13 cellular contexts compared by ENCODE assay signal in genomic region chr3:39413691-39414420, GRCh38. TPM values are rescaled to one million over a fixed set of nuclear protein-coding genes. Genes with fewer than 3 reads are reported as not detected.
DNase-seq lines count a peak whose midpoint lies in the region; ATAC-seq and TF ChIP-seq lines count a peak whose summit lies in the region.
"Had no signal": no experiment of that assay in that cellular context is flagged by ENCODE, and none has a peak within 500 bp of the region (broad histone marks: within the 10 kb centered on the region; RNA-seq: fewer than 3 reads in every experiment).

No MANE protein-coding gene starts in this region.

- H3K9me2 ChIP-seq in GM23248 (ENCODE audit: insufficient read depth), result no peaks in the 10 kb centered on the region

- no peak overlapping the region; the same call in 1 of the 2 replicates for H3K27ac ChIP-seq in GM23248
- H3K27ac ChIP-seq in iPS-20b (ENCODE audit: low read length), result no peak overlapping the region
- H3K27ac ChIP-seq: KMS-11 had no signal

- H3K9me3 Mint-ChIP-seq in CD14-positive monocyte (peaks cover 0 to 1% (median 0%) of the 10 kb centered on the region in 7 donors), WTC11 (no peaks in the 10 kb centered on the region)

- 0 out of 2 replicates have a peak overlapping the region, but pooled peaks have one; percentile 17 for H3K9ac ChIP-seq in GM23248
- H3K9ac ChIP-seq in iPS-20b (ENCODE audit: low read depth, low read length), result peak overlapping the region; percentile 9; the same call in 1 of the 2 replicates
- H3K9ac ChIP-seq: KMS-11 had no signal

- peaks cover 7% of the 10 kb centered on the region; the same call in 1 of the 2 replicates for H4K20me1 ChIP-seq in GM23248 (ENCODE audit: insufficient read depth)

- H3K4me3 ChIP-seq in GM23248 (no peak overlapping the region), iPS-20b (ENCODE audit: low read length) (no peak overlapping the region)
- H3K4me3 ChIP-seq: heart right ventricle had no signal

- CTCF ChIA-PET in WTC11 (lab: Charles Lee), result interaction anchor here (2.3 kb wide), 1 partner anchor 125 kb away, joined by 5 read pairs; no protein-coding TSS in a partner anchor

- POLR2A ChIA-PET in WTC11 (lab: Charles Lee), result interaction anchor here (1.2 to 1.8 kb wide), 2 partner anchors 9 to 30 kb away, joined by 4 to 10 read pairs; partner anchors contain the start of gene RPSA

- H3K27me3 ChIP-seq in GM23248 (replicated peaks; ENCODE audit: insufficient read depth), result no peaks in the 10 kb centered on the region
- no peaks in the 10 kb centered on the region for H3K27me3 ChIP-seq in iPS-20b (ENCODE audit: insufficient read depth, low read length)
- H3K27me3 ChIP-seq: heart right ventricle had no signal

- H3K4me3 Mint-ChIP-seq in CD14-positive monocyte (no peak overlapping the region), WTC11 (no peak overlapping the region)

- peak overlapping the region in 4 of 7 donors; percentile 17 to 83 (median 46) for H3K27ac Mint-ChIP-seq in CD14-positive monocyte
- H3K27ac Mint-ChIP-seq in WTC11, result peak overlapping the region; percentile 87

- peaks cover 18% of the 10 kb centered on the region for H3K79me2 ChIP-seq in GM23248 (ENCODE audit: insufficient read depth)

- TF ChIP-seq CTCF in CD14-positive monocyte (IDR thresholded peaks at IDR 0.05) (no peak), WTC11 (IDR thresholded peaks at IDR 0.05) (no peak)

- H3K27me3 Mint-ChIP-seq in CD14-positive monocyte (ENCODE audit: low read depth in 3 of 3), result peaks cover 4 to 13% (median 8%) of the 10 kb centered on the region in 3 donors
- H3K27me3 Mint-ChIP-seq in WTC11 (ENCODE audit: low read depth), result no peaks in the 10 kb centered on the region

- peaks cover 10% of the 10 kb centered on the region for H3K4me1 Mint-ChIP-seq in CD14-positive monocyte
- H3K4me1 Mint-ChIP-seq in WTC11, result peaks cover 29% of the 10 kb centered on the region

- intact Hi-C loops in CD14-positive monocyte (cut with micrococcal nuclease), result no loop called here

- H3K36me3 Mint-ChIP-seq in CD14-positive monocyte (peaks cover 51 to 57% of the 10 kb centered on the region in 2 donors), WTC11 (peaks cover 49% of the 10 kb centered on the region)

- no peak overlapping the region for H2AFZ ChIP-seq in GM23248

- in situ Hi-C loops in GM23248 (cut with MboI), result no loop called here

- H3K9me3 ChIP-seq in GM23248 (ENCODE audit: low read depth) (no peaks in the 10 kb centered on the region), iPS-20b (ENCODE audit: insufficient read depth, low read depth, low read length) (no peaks in the 10 kb centered on the region)
- H3K9me3 ChIP-seq: heart right ventricle had no signal

- H3F3A ChIP-seq in GM23248 (ENCODE audit: insufficient read depth), result peaks cover 76% of the 10 kb centered on the region

- peak; percentile 1 for ATAC-seq in WTC11
- ATAC-seq in GM21367 (IDR thresholded peaks at IDR 0.05; ENCODE audit: unreplicated experiment), result no peak
- ATAC-seq in HG02571 (IDR thresholded peaks at IDR 0.05; ENCODE audit: unreplicated experiment), result no peak
- no peak for ATAC-seq in HG03565 (IDR thresholded peaks at IDR 0.05; ENCODE audit: unreplicated experiment)

- DNase-seq in CD14-positive monocyte (ENCODE audit: low spot score), result no peak
- DNase-seq in GM23248, result peak; percentile 23
- no peak for DNase-seq in WTC11 (ENCODE audit: low spot score)
- no peak for DNase-seq in DMS153 treated with DMSO at 0.1 percent for 48 hours (lab: John Stamatoyannopoulos, UW; ENCODE audit: unreplicated experiment)
- DNase-seq: DMS79 treated with DMSO at 0.1 percent for 48 hours, heart right ventricle, NCI-H774, nucleus accumbens had no signal

- 72% methylated on average over 6 of the region's 6 CpGs for WGBS in GM23248 (ENCODE audit: low coverage in 1 of 2, low lambda C conversion rate in 2 of 2, missing lambda C conversion rate in 2 of 2), 2 experiments

- peaks cover 15% of the 10 kb centered on the region for H3K4me1 ChIP-seq in GM23248 (ENCODE audit: insufficient read depth)
- H3K4me1 ChIP-seq in iPS-20b (ENCODE audit: insufficient read depth, low read length), result peaks cover 6% of the 10 kb centered on the region; the same call in 1 of the 2 replicates

- no peak overlapping the region for H3K4me2 ChIP-seq in GM23248 (ENCODE audit: unreplicated experiment)
- H3K4me2 ChIP-seq: KMS-11 had no signal

- peaks cover 52% of the 10 kb centered on the region for H3K36me3 ChIP-seq in GM23248 (ENCODE audit: low read depth)
- H3K36me3 ChIP-seq in iPS-20b (ENCODE audit: insufficient read depth, low read depth, low read length), result peaks cover 57% of the 10 kb centered on the region

TF ChIP-seq in WTC11, 78 proteins besides CTCF, POLR2A, EP300 and RAD21 (continues in another document):
- no peak for TF ChIP-seq ELF4 (CRISPR knock-in tag; IDR thresholded peaks at IDR 0.05; ENCODE audit: low read depth)
- TF ChIP-seq RORB (CRISPR knock-in tag; IDR thresholded peaks at IDR 0.05), result no peak
- TF ChIP-seq ZNF671 (CRISPR knock-in tag; IDR thresholded peaks at IDR 0.05), result peak; percentile 79
- no peak for TF ChIP-seq E2F5 (CRISPR knock-in tag; IDR thresholded peaks at IDR 0.05)
- TF ChIP-seq ZBTB43 (CRISPR knock-in tag; IDR thresholded peaks at IDR 0.05), result no peak
- TF ChIP-seq ARID4B (CRISPR knock-in tag; IDR thresholded peaks at IDR 0.05; ENCODE audit: borderline replicate concordance), result no peak

RNA-seq across cellular contexts. Expression of gene RPSA, which starts 7.3 kb away (rescaled TPM):
- polyA plus RNA-seq in CD14-positive monocyte (100 to 1,000 TPM; 172 to 219 TPM), GM23248 (2016; fragmentation: Nextera tagmentation; extraction: Ambion mirVana) (406 and 418 TPM in 2 replicates)
- total RNA-seq in GM23248 (2014; rRNA removed; shearing (Covaris generic)), result 1,561 and 1,590 TPM in 2 replicates
- total RNA-seq in WTC11 (2021), result 2,455 to 2,509 TPM (median 2,505 TPM) in 3 replicates

RNA-seq across cellular contexts. Expression of gene SLC25A38, which starts 30.7 kb away (rescaled TPM):
- polyA plus RNA-seq in CD14-positive monocyte (1 to 10 TPM; 5.7 to 7.5 TPM), GM23248 (2016; fragmentation: Nextera tagmentation; extraction: Ambion mirVana) (23.3 and 23.9 TPM in 2 replicates)
- total RNA-seq in GM23248 (2014; rRNA removed; shearing (Covaris generic)), result 28.2 and 40.1 TPM in 2 replicates
- total RNA-seq in WTC11 (2021), result 34.9 to 37.3 TPM (median 36.7 TPM) in 3 replicates

RNA-seq across cellular contexts. Expression of gene MOBP, which starts 53.6 kb away (rescaled TPM):
- not detected for polyA plus RNA-seq in CD14-positive monocyte
- not detected in 2 replicates for total RNA-seq in GM23248 (2014; rRNA removed; shearing (Covaris generic))
- polyA plus RNA-seq in GM23248 (2016; fragmentation: Nextera tagmentation; extraction: Ambion mirVana), result not detected in 2 replicates
- 0.13 to 0.39 TPM in 2 of 3 replicates, not detected in the other for total RNA-seq in WTC11 (2021)
